In the genomic region with DNA sequence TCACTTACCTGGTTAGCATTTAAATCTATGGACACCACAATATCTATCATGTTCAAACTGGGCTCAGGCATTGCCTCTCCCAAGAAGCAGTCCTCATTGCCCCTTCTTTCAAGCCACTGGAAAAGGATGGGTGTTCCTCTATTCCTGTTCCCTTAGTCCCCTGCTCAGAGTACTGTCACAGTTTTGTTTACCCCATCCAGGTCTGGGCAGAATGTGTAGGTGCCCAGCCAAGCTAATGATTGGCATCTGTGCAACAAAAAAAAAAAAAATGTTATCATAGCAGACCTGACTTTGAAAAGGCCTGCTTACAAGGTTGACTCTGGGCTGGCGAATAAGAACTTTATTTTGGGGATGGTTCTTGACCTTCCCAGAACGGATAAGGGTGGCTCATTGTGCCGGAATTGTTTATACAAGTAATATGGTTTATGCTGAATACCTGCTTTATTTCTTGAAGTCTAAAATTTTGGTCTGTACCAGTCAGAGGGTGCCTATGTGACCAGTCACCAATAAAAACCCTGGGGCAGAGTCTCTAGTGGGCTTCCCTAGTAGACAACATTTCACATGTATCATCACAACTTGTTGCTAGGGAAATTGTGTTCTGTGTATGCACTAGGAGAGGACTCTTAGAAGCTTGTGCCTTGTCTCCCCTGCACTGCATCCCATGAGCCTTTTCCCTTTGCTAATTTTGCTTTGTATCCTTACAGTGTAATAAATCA, we compare ENCODE assay signal across 1 cellular context.
TF ChIP-seq lines count a peak whose summit lies in the region.

No MANE protein-coding gene starts in this region.

TF ChIP-seq in WTC11, 78 proteins besides CTCF, POLR2A, EP300 and RAD21 (continued from another document):
- TF ChIP-seq, protein P1, sequence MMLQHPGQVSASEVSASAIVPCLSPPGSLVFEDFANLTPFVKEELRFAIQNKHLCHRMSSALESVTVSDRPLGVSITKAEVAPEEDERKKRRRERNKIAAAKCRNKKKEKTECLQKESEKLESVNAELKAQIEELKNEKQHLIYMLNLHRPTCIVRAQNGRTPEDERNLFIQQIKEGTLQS (CRISPR knock-in tag; conservative IDR thresholded peaks at IDR 0.05): no peak
- TF ChIP-seq ZNF263 (CRISPR knock-in tag; IDR thresholded peaks at IDR 0.05; ENCODE audit: low read depth): no peak
- TF ChIP-seq ATF1 (CRISPR knock-in tag; IDR thresholded peaks at IDR 0.05): no peak
- TF ChIP-seq, protein P2, sequence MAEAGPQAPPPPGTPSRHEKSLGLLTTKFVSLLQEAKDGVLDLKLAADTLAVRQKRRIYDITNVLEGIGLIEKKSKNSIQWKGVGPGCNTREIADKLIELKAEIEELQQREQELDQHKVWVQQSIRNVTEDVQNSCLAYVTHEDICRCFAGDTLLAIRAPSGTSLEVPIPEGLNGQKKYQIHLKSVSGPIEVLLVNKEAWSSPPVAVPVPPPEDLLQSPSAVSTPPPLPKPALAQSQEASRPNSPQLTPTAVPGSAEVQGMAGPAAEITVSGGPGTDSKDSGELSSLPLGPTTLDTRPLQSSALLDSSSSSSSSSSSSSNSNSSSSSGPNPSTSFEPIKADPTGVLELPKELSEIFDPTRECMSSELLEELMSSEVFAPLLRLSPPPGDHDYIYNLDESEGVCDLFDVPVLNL (CRISPR knock-in tag; IDR thresholded peaks at IDR 0.05; ENCODE audit: borderline replicate concordance, low read depth): no peak
TF ChIP-seq in WTC11: peak in this region for 0.
